ENCODE assay signal across 8 cellular contexts in genomic region chr1:153534226-153534932, GRCh38. TPM values are rescaled to one million over a fixed set of nuclear protein-coding genes. Genes with fewer than 3 reads are reported as not detected.
DNase-seq lines count a peak whose midpoint lies in the region; ATAC-seq and TF ChIP-seq lines count a peak whose summit lies in the region.

No MANE protein-coding gene starts in this region.

- WGBS in mammary epithelial cell (ENCODE audit: low coverage, missing lambda C conversion rate) = 61% methylated on average over 7 of the region's 7 CpGs
- 14 to 17% methylated on average over 7 of the region's 7 CpGs for WGBS in aorta, 2 donors

- DNase-seq in cardiac septum (ENCODE audit: low spot score) (peak; percentile 56), Right ventricle myocardium superior (no peak), mammary epithelial cell (no peak), aorta (peak in 1 of 2 donors; percentile 56), NCI-H2029 (lab: John Stamatoyannopoulos, UW) (no peak), NCI-H187 (lab: John Stamatoyannopoulos, UW) (no peak)

- H2AFZ ChIP-seq in mammary epithelial cell (ENCODE audit: low read depth, low read length) = no peak overlapping the region

- TSS peak; percentile 81 for BruUV-seq in mammary epithelial cell (replicated peaks; lab: Mats Ljungman, UMichigan)

- no peaks in the 10 kb centered on the region for H3K27me3 ChIP-seq in mammary epithelial cell (ENCODE audit: insufficient read depth, low read length)
- H3K27me3 ChIP-seq in mononuclear cell (ENCODE audit: insufficient read depth, low read length) = no peaks in the 10 kb centered on the region
- no peaks in the 10 kb centered on the region for H3K27me3 ChIP-seq in aorta (ENCODE audit: control insufficient read depth in 1 of 2, insufficient read depth in 2 of 2, low read length in 1 of 2)

- CTCF ChIA-PET in mammary epithelial cell (lab: Charles Lee; ENCODE audit: low non-redundant PET) = no interaction called here

- H3K27ac ChIP-seq in mammary epithelial cell (ENCODE audit: insufficient read depth, low read depth, low read length) (peak overlapping the region; percentile 73), aorta (ENCODE audit: low read depth in 1 of 2, low read length in 2 of 2) (peak overlapping the region; percentile 69 to 99)

- H3K36me3 ChIP-seq in mammary epithelial cell (ENCODE audit: insufficient read depth, low read length) (peaks cover 3% of the 10 kb centered on the region), aorta (ENCODE audit: control insufficient read depth in 1 of 2, insufficient read depth in 2 of 2, low read length in 1 of 2) (no peaks in the 10 kb centered on the region)

- H3K9me3 ChIP-seq in mammary epithelial cell (replicated peaks; ENCODE audit: insufficient read depth, low read length) (no peaks in the 10 kb centered on the region), mononuclear cell (ENCODE audit: low read depth, low read length) (no peaks in the 10 kb centered on the region), aorta (ENCODE audit: control insufficient read depth, low read length) (no peaks in the 10 kb centered on the region)

- ATAC-seq in Right ventricle myocardium superior (ENCODE audit: poor library complexity) (no peak), aorta (ENCODE audit: low FRiP score) (no peak), HG02610 (IDR thresholded peaks at IDR 0.05; ENCODE audit: unreplicated experiment) (no peak)

- H4K20me1 ChIP-seq in mammary epithelial cell (ENCODE audit: insufficient read depth, low read length) = no peaks in the 10 kb centered on the region

- TF ChIP-seq CTCF in mammary epithelial cell (conservative IDR thresholded peaks at IDR 0.05 in 1 of 2, IDR thresholded peaks at IDR 0.05 in 1 of 2; ENCODE audit: extremely low read depth in 1 of 2, insufficient read depth in 1 of 2, low read depth in 1 of 2, low read length in 2 of 2) = no peak

- dilution Hi-C loops in mammary epithelial cell (cut with HindIII; ENCODE audit: low sequenced_read_pairs) = no loop called here

- in situ Hi-C loops in mammary epithelial cell (cut with MboI; ENCODE audit: low sequenced_read_pairs in 2 of 2) = loop anchor here in 1 of 2 donors (25.0 kb wide), 1 partner anchor 453 kb away; the partner anchor contains the start of genes JTB, RAB13 and RPS27

- H3K79me2 ChIP-seq in mammary epithelial cell (ENCODE audit: insufficient read depth, low read length) = peaks cover 23% of the 10 kb centered on the region

- peak overlapping the region; percentile 97 for H3K4me2 ChIP-seq in mammary epithelial cell (ENCODE audit: insufficient read depth, low read depth, low read length)

- H3K9ac ChIP-seq in mammary epithelial cell (ENCODE audit: insufficient read depth, low read length) = peak overlapping the region; percentile 84

- H3K4me1 ChIP-seq in mammary epithelial cell (ENCODE audit: insufficient read depth, low read length) = peaks cover 53% of the 10 kb centered on the region
- H3K4me1 ChIP-seq in mononuclear cell (ENCODE audit: insufficient read depth, low read length) = peaks cover 58% of the 10 kb centered on the region
- H3K4me1 ChIP-seq in aorta (ENCODE audit: control insufficient read depth in 1 of 2, insufficient read depth in 2 of 2, low read length in 2 of 2) = no peaks in the 10 kb centered on the region

- intact Hi-C loops in cardiac septum (cut with DNase I) (loop anchor here (5.0 kb wide), 1 partner anchor 83 kb away; the partner anchor contains the start of gene S100A14), Right ventricle myocardium superior (cut with DNase I) (loop anchor here (5.0 to 10.0 kb wide), 2 partner anchors 143 to 450 kb away; partner anchors contain the start of genes NPR1 and RAB13), mammary epithelial cell (cut with micrococcal nuclease) (no loop called here), aorta (cut with DNase I) (loop anchor here in 1 of 2 donors (2.0 kb wide), 1 partner anchor 14 kb away; the partner anchor contains the start of gene S100A3)

- peak overlapping the region; percentile 71 to 76 (median 73) for H3K4me3 ChIP-seq in mammary epithelial cell (replicated peaks in 1 of 3; ENCODE audit: insufficient read depth in 1 of 3, low read depth in 2 of 3, low read length in 3 of 3)
- peak overlapping the region; percentile 78 for H3K4me3 ChIP-seq in mononuclear cell (ENCODE audit: low read length)
- peak overlapping the region; percentile 27 to 91 for H3K4me3 ChIP-seq in aorta (ENCODE audit: low read length in 2 of 2)

RNA-seq across cellular contexts. Expression of gene S100A6, which starts 1.4 kb away (rescaled TPM):
- total RNA-seq in cardiac septum (418 TPM), Right ventricle myocardium superior (260 TPM), mammary epithelial cell (1,000 to 10,000 TPM; 1,155 to 2,455 TPM), mononuclear cell (283 TPM), aorta (1,000 to 10,000 TPM in 1 of 2 donors, 100 to 1,000 TPM in 1; 934 to 1,126 TPM)
- polyA plus RNA-seq in mammary epithelial cell (2,730 TPM), aorta (1,000 to 10,000 TPM; 3,932 to 5,181 TPM)
- 719 TPM for polyA minus RNA-seq in mammary epithelial cell

RNA-seq across cellular contexts. Expression of gene S100A5, which starts 6.4 kb away (rescaled TPM):
- total RNA-seq in cardiac septum (not detected), Right ventricle myocardium superior (not detected), mammary epithelial cell (not detected), mononuclear cell (not detected), aorta (not detected)
- polyA plus RNA-seq in mammary epithelial cell (0.34 TPM), aorta (not detected)
- not detected for polyA minus RNA-seq in mammary epithelial cell

RNA-seq across cellular contexts. Expression of gene S100A4, which starts 11.2 kb away (rescaled TPM):
- total RNA-seq in cardiac septum (107 TPM), Right ventricle myocardium superior (130 TPM), mammary epithelial cell (1 to 10 TPM; 4.3 to 9.9 TPM), mononuclear cell (793 TPM), aorta (100 to 1,000 TPM; 406 to 967 TPM)
- polyA plus RNA-seq in mammary epithelial cell (24.2 TPM), aorta (1,000 to 10,000 TPM; 3,369 to 4,033 TPM)
- not detected for polyA minus RNA-seq in mammary epithelial cell

RNA-seq across cellular contexts. Expression of gene S100A3, which starts 14.7 kb away (rescaled TPM):
- 1.3 TPM for total RNA-seq in cardiac septum
- total RNA-seq in Right ventricle myocardium superior = 0.70 TPM
- 10 to 100 TPM in 1 of 2 donors, 1 to 10 TPM in 1; 3.5 to 58.6 TPM for total RNA-seq in mammary epithelial cell
- polyA plus RNA-seq in mammary epithelial cell = 46.1 TPM
- 17.4 TPM for polyA minus RNA-seq in mammary epithelial cell
- not detected for total RNA-seq in mononuclear cell
- 1 to 10 TPM; 2.3 to 3.8 TPM for total RNA-seq in aorta
- polyA plus RNA-seq in aorta = 10 to 100 TPM in 1 of 2 donors, 1 to 10 TPM in 1; 3.0 to 11.7 TPM

RNA-seq across cellular contexts. Expression of gene S100A2, which starts 31.3 kb away (rescaled TPM):
- total RNA-seq in cardiac septum (5.0 TPM), Right ventricle myocardium superior (2.3 TPM), mammary epithelial cell (over 10,000 TPM in 1 of 2 donors, 1,000 to 10,000 TPM in 1; 2,255 to 12,622 TPM), mononuclear cell (0.21 TPM), aorta (1 to 10 TPM; 1.8 TPM)
- polyA plus RNA-seq in mammary epithelial cell (15,689 TPM), aorta (1 to 10 TPM; 2.1 to 6.4 TPM)
- polyA minus RNA-seq in mammary epithelial cell = 4,465 TPM
